ENCODE assay signal across 1 cellular context in genomic region chr16:27452569-27453475, GRCh38.
TF ChIP-seq lines count a peak whose summit lies in the region.

No MANE protein-coding gene starts in this region.

TF ChIP-seq in IMR-90, 13 proteins besides CTCF, POLR2A, EP300 and RAD21 (continued from another document):
- TF ChIP-seq MAFK (IDR thresholded peaks at IDR 0.05; ENCODE audit: low read depth, low read length) (no peak), MAZ (IDR thresholded peaks at IDR 0.05; ENCODE audit: borderline replicate concordance, low read depth, low read length) (no peak), RCOR1 (IDR thresholded peaks at IDR 0.05; ENCODE audit: insufficient replicate concordance, low read length) (no peak), NFE2L2 (IDR thresholded peaks at IDR 0.05; ENCODE audit: low read depth, low read length) (no peak), BHLHE40 (IDR thresholded peaks at IDR 0.05; ENCODE audit: low read depth, low read length) (no peak), FOS (IDR thresholded peaks at IDR 0.05; ENCODE audit: low read depth, low read length) (no peak), USF2 (IDR thresholded peaks at IDR 0.05; ENCODE audit: low read depth, low read length) (no peak)
